In genomic region chr9:116394753-116395408, GRCh38 we compare ENCODE assay signal across 22 cellular contexts.
"Had no signal": no experiment of that assay in that cellular context is flagged by ENCODE, and none has a peak within 500 bp of the region (broad histone marks: within the 10 kb centered on the region; RNA-seq: fewer than 3 reads in every experiment).

No MANE protein-coding gene starts in this region.

- H3K4me3 ChIP-seq: body of pancreas, SJSA1 had no signal

- H3K9me3 Mint-ChIP-seq: activated CD8-positive, alpha-beta T cell treated with anti-CD3 and anti-CD28 coated beads for 36 hours; activated naive CD4-positive, alpha-beta T cell treated with anti-CD3 and anti-CD28 coated beads, Interleukin-2, amount 50 U/mL, for 24 hours; activated T-helper 1 cell treated with anti-CD3 and anti-CD28 coated beads, Interleukin-12 subunit alpha, Interleukin-12 subunit beta, Interleukin-2, Interleukin-4 antibody, amounts not matched to agents 30 ng/mL and 10 ng/mL and 1 ng/mL, durations not matched to agents 14 hours and 24 hours and 36 hours; central memory CD8-positive, alpha-beta T cell; T-helper 1 cell treated with Interleukin-12 subunit alpha and Interleukin-12 subunit beta and Interleukin-4 antibody, amounts not matched to agents 30 μg/mL and 1 μg/mL, for 36 hours had no signal

- H3K27me3 Mint-ChIP-seq: activated CD8-positive, alpha-beta T cell treated with anti-CD3 and anti-CD28 coated beads for 36 hours; activated naive CD4-positive, alpha-beta T cell treated with anti-CD3 and anti-CD28 coated beads, Interleukin-2, amount 50 U/mL, for 24 hours; central memory CD8-positive, alpha-beta T cell had no signal

- H3K9me3 ChIP-seq: body of pancreas, SJSA1 had no signal

- H3K4me1 Mint-ChIP-seq: activated naive CD4-positive, alpha-beta T cell treated with anti-CD3 and anti-CD28 coated beads, Interleukin-2, amount 50 U/mL, for 24 hours; central memory CD8-positive, alpha-beta T cell had no signal

- H3K27ac ChIP-seq: body of pancreas, SJSA1 had no signal

- ATAC-seq: activated CD4-positive, CD25-positive, alpha-beta regulatory T cell treated with anti-CD3 and anti-CD28 coated beads, Interleukin-2, amount 50 U/mL, for 24 hours; activated CD8-positive, alpha-beta T cell treated with anti-CD3 and anti-CD28 coated beads for 36 hours; body of pancreas; PC-3 had no signal

- H3K4me3 Mint-ChIP-seq: activated CD8-positive, alpha-beta T cell treated with anti-CD3 and anti-CD28 coated beads for 36 hours; activated naive CD4-positive, alpha-beta T cell treated with anti-CD3 and anti-CD28 coated beads, Interleukin-2, amount 50 U/mL, for 24 hours; activated T-helper 1 cell treated with anti-CD3 and anti-CD28 coated beads, Interleukin-12 subunit alpha, Interleukin-12 subunit beta, Interleukin-2, Interleukin-4 antibody, amounts not matched to agents 30 ng/mL and 10 ng/mL and 1 ng/mL, durations not matched to agents 14 hours and 24 hours and 36 hours; central memory CD8-positive, alpha-beta T cell; T-helper 1 cell treated with Interleukin-12 subunit alpha and Interleukin-12 subunit beta and Interleukin-4 antibody, amounts not matched to agents 30 μg/mL and 1 μg/mL, for 36 hours had no signal

- H3K27me3 ChIP-seq: body of pancreas, SJSA1 had no signal

- H3K27ac Mint-ChIP-seq: activated CD8-positive, alpha-beta T cell treated with anti-CD3 and anti-CD28 coated beads for 36 hours; activated naive CD4-positive, alpha-beta T cell treated with anti-CD3 and anti-CD28 coated beads, Interleukin-2, amount 50 U/mL, for 24 hours; activated T-helper 1 cell treated with anti-CD3 and anti-CD28 coated beads, Interleukin-12 subunit alpha, Interleukin-12 subunit beta, Interleukin-2, Interleukin-4 antibody, amounts not matched to agents 30 ng/mL and 10 ng/mL and 1 ng/mL, durations not matched to agents 14 hours and 24 hours and 36 hours; T-helper 1 cell treated with Interleukin-12 subunit alpha and Interleukin-12 subunit beta and Interleukin-4 antibody, amounts not matched to agents 30 μg/mL and 1 μg/mL, for 36 hours had no signal

- DNase-seq: activated CD4-positive, alpha-beta T cell treated with anti-CD3 and anti-CD28 coated beads for 4 hours; activated CD8-positive, alpha-beta memory T cell treated with anti-CD3 and anti-CD28 coated beads, Interleukin-2, amount 50 U/mL, for 4 hours; activated CD8-positive, alpha-beta T cell treated with anti-CD3 and anti-CD28 coated beads for 36 hours; activated effector memory CD4-positive, alpha-beta T cell treated with Interleukin-2 at 50 U/mL for 16 hours; activated naive CD4-positive, alpha-beta T cell; aorta; body of pancreas; Kasumi-1; NCI-H1105 treated with DMSO at 0.1 percent for 48 hours; NCI-H187; NCI-H2081; NCI-H345; NCI-H510A; NK-92 treated with Interleukin-12 subunit alpha and Interleukin-12 subunit beta, amount 100 ng/mL, for 24 hours; PC-3; SHP77 had no signal

- H3K4me1 ChIP-seq: body of pancreas had no signal
